In genomic region chr11:118226294-118226693, GRCh38 we compare ENCODE assay signal across 14 cellular contexts. TPM values are rescaled to one million over a fixed set of nuclear protein-coding genes. Genes with fewer than 3 reads are reported as not detected.
DNase-seq lines count a peak whose midpoint lies in the region; ATAC-seq and TF ChIP-seq lines count a peak whose summit lies in the region.
"Had no signal": no experiment of that assay in that cellular context is flagged by ENCODE, and none has a peak within 500 bp of the region (broad histone marks: within the 10 kb centered on the region; RNA-seq: fewer than 3 reads in every experiment).

No MANE protein-coding gene starts in this region.

- H3K27me3 ChIP-seq in CD4-positive, alpha-beta T cell (ENCODE audit: control insufficient read depth, insufficient read depth, low read length): no peaks in the 10 kb centered on the region

- peaks cover 13% of the 10 kb centered on the region for H3K36me3 Mint-ChIP-seq in CD4-positive, alpha-beta T cell (ENCODE audit: low read depth)
- peaks cover 69% of the 10 kb centered on the region for H3K36me3 Mint-ChIP-seq in activated CD8-positive, alpha-beta T cell treated with anti-CD3 and anti-CD28 coated beads for 36 hours (ENCODE audit: low read depth)

- DNase-seq in CD4-positive, alpha-beta T cell: no peak
- DNase-seq in HCEC 1CT (peak; percentile 5), lung microvascular endothelial cell (ENCODE audit: low read depth in 2 of 2) (peak; percentile 66 to 78), iPS-NIHi7 (ENCODE audit: extremely low spot score) (no peak), Right ventricle myocardium inferior (ENCODE audit: missing footprints) (no peak), superior temporal gyrus (ENCODE audit: extremely low spot score) (no peak)
- DNase-seq in activated CD8-positive, alpha-beta T cell treated with anti-CD3 and anti-CD28 coated beads for 36 hours: peak; percentile 71
- DNase-seq in stimulated activated CD4-positive, alpha-beta T cell treated with anti-CD3 and anti-CD28 coated beads, Interleukin-4, amount 100 ng/mL, for 4 hours: no peak
- DNase-seq: cortex of kidney, left ventricle myocardium superior, NCI-H1417, NCI-H82 had no signal

- ATAC-seq in CD4-positive, alpha-beta T cell (ENCODE audit: poor library complexity): no peak
- ATAC-seq in activated CD8-positive, alpha-beta T cell treated with anti-CD3 and anti-CD28 coated beads for 36 hours: no peak
- no peak for ATAC-seq in Right ventricle myocardium inferior
- ATAC-seq: left ventricle myocardium superior had no signal

- no peak for TF ChIP-seq CTCF in CD4-positive, alpha-beta T cell (IDR thresholded peaks at IDR 0.05)
- no peak for TF ChIP-seq CTCF in activated CD8-positive, alpha-beta T cell treated with anti-CD3 and anti-CD28 coated beads for 36 hours (IDR thresholded peaks at IDR 0.05)

- no peak overlapping the region for H3K27ac Mint-ChIP-seq in CD4-positive, alpha-beta T cell
- H3K27ac Mint-ChIP-seq in activated CD8-positive, alpha-beta T cell treated with anti-CD3 and anti-CD28 coated beads for 36 hours: no peak overlapping the region

- H3K27ac ChIP-seq in CD4-positive, alpha-beta T cell (ENCODE audit: low read depth, low read length): peak overlapping the region; percentile 47
- H3K27ac ChIP-seq: gastrocnemius medialis had no signal

- CTCF ChIA-PET in CD4-positive, alpha-beta T cell (lab: Charles Lee): interaction anchor here (0.8 to 2.2 kb wide), 5 partner anchors 10 to 119 kb away, joined by 3 to 7 read pairs (median 3); no protein-coding TSS in a partner anchor
- CTCF ChIA-PET in activated CD8-positive, alpha-beta T cell treated with anti-CD3 and anti-CD28 coated beads for 36 hours (lab: Charles Lee): interaction anchor here (0.6 to 4.3 kb wide), 14 partner anchors 9 to 116 kb away, joined by 3 to 41 read pairs (median 6); partner anchors contain the start of gene CD3D

- H3K9me3 ChIP-seq in CD4-positive, alpha-beta T cell (ENCODE audit: control insufficient read depth, low read length): no peaks in the 10 kb centered on the region
- H3K9me3 ChIP-seq: gastrocnemius medialis had no signal

- H3K9me3 Mint-ChIP-seq in CD4-positive, alpha-beta T cell: no peaks in the 10 kb centered on the region
- peaks cover 11% of the 10 kb centered on the region for H3K9me3 Mint-ChIP-seq in activated CD8-positive, alpha-beta T cell treated with anti-CD3 and anti-CD28 coated beads for 36 hours

- intact Hi-C loops in CD4-positive, alpha-beta T cell (cut with DNase I, micrococcal nuclease): loop anchor here in 1 of 2 experiments (2.0 kb wide), 1 partner anchor 21 kb away; no protein-coding TSS in a partner anchor
- intact Hi-C loops in activated CD8-positive, alpha-beta T cell treated with anti-CD3 and anti-CD28 coated beads for 36 hours (cut with micrococcal nuclease): loop anchor here (2.0 kb wide), 1 partner anchor 15 kb away; no protein-coding TSS in a partner anchor
- intact Hi-C loops in Right ventricle myocardium inferior (cut with DNase I): no loop called here

- POLR2A ChIA-PET in CD4-positive, alpha-beta T cell (lab: Charles Lee): interaction anchor here (0.8 to 4.2 kb wide), 13 partner anchors 10 to 114 kb away, joined by 3 to 78 read pairs (median 8); partner anchors contain the start of genes CD3E and MPZL3
- POLR2A ChIA-PET in activated CD8-positive, alpha-beta T cell treated with anti-CD3 and anti-CD28 coated beads for 36 hours (lab: Charles Lee): interaction anchor here (0.7 to 19.8 kb wide), 14 partner anchors 8 to 80 kb away, joined by 3 to 364 read pairs (median 10); partner anchors contain the start of genes CD3E and MPZL3

- H3K4me3 Mint-ChIP-seq in CD4-positive, alpha-beta T cell: peak overlapping the region; percentile 73
- peak overlapping the region; percentile 52 for H3K4me3 Mint-ChIP-seq in activated CD8-positive, alpha-beta T cell treated with anti-CD3 and anti-CD28 coated beads for 36 hours

- no peaks in the 10 kb centered on the region for H3K27me3 Mint-ChIP-seq in CD4-positive, alpha-beta T cell
- H3K27me3 Mint-ChIP-seq in activated CD8-positive, alpha-beta T cell treated with anti-CD3 and anti-CD28 coated beads for 36 hours: no peaks in the 10 kb centered on the region

- peaks cover 43% of the 10 kb centered on the region for H3K4me1 Mint-ChIP-seq in CD4-positive, alpha-beta T cell (ENCODE audit: low read depth)
- peaks cover 50% of the 10 kb centered on the region for H3K4me1 Mint-ChIP-seq in activated CD8-positive, alpha-beta T cell treated with anti-CD3 and anti-CD28 coated beads for 36 hours (ENCODE audit: low read depth)

RNA-seq across cellular contexts. Expression of gene JAML, which starts 1.5 kb away (rescaled TPM):
- total RNA-seq in CD4-positive, alpha-beta T cell: 10 to 100 TPM; 26.7 to 30.3 TPM
- total RNA-seq in activated CD8-positive, alpha-beta T cell treated with anti-CD3 and anti-CD28 coated beads for 36 hours: 100 to 1,000 TPM; 236 to 251 TPM
- total RNA-seq in lung microvascular endothelial cell (under 0.01 TPM in 1 of 2 replicates, not detected in the other), Right ventricle myocardium inferior (3.3 TPM)

RNA-seq across cellular contexts. Expression of gene MPZL3, which starts 25.9 kb away (rescaled TPM):
- 10 to 100 TPM; 29.0 to 30.2 TPM for total RNA-seq in CD4-positive, alpha-beta T cell
- total RNA-seq in activated CD8-positive, alpha-beta T cell treated with anti-CD3 and anti-CD28 coated beads for 36 hours: 10 to 100 TPM; 51.1 to 51.7 TPM
- 1.4 and 5.2 TPM in 2 replicates for total RNA-seq in lung microvascular endothelial cell
- 2.2 TPM for total RNA-seq in Right ventricle myocardium inferior

RNA-seq across cellular contexts. Expression of gene MPZL2, which starts 37.8 kb away (rescaled TPM):
- total RNA-seq in CD4-positive, alpha-beta T cell: 1 to 10 TPM in 1 of 2 experiments, under 1 TPM in 1; 0.95 to 1.8 TPM
- 10 to 100 TPM; 26.2 to 31.0 TPM for total RNA-seq in activated CD8-positive, alpha-beta T cell treated with anti-CD3 and anti-CD28 coated beads for 36 hours
- total RNA-seq in lung microvascular endothelial cell (4.4 and 14.2 TPM in 2 replicates), Right ventricle myocardium inferior (11.4 TPM)

RNA-seq across cellular contexts. Expression of gene SCN2B, which starts 49.9 kb away (rescaled TPM):
- total RNA-seq in CD4-positive, alpha-beta T cell: not detected
- total RNA-seq in activated CD8-positive, alpha-beta T cell treated with anti-CD3 and anti-CD28 coated beads for 36 hours: not detected
- total RNA-seq in lung microvascular endothelial cell (not detected in 2 replicates), Right ventricle myocardium inferior (18.3 TPM)
- total RNA-seq: pulmonary artery endothelial cell had no signal

Comparison
In these comparisons a context has a peak if more than half of its experiments do, and no peak if none do; other contexts are left out.
1. DNase-seq: peak in HCEC 1CT (single experiment), activated CD8-positive, alpha-beta T cell treated with anti-CD3 and anti-CD28 coated beads for 36 hours (single experiment) and lung microvascular endothelial cell (2 of 2); none in CD4-positive, alpha-beta T cell (0 of 10), iPS-NIHi7 (single experiment), Right ventricle myocardium inferior (single experiment), superior temporal gyrus (single experiment) and stimulated activated CD4-positive, alpha-beta T cell treated with anti-CD3 and anti-CD28 coated beads, Interleukin-4, amount 100 ng/mL, for 4 hours (0 of 2).
2. RNA of gene JAML, which starts 1.5 kb away (total RNA-seq): 236 to 251 TPM in activated CD8-positive, alpha-beta T cell treated with anti-CD3 and anti-CD28 coated beads for 36 hours; 26.7 to 30.3 TPM in CD4-positive, alpha-beta T cell, 3.3 TPM in Right ventricle myocardium inferior (single experiment) and under 0.01 TPM in lung microvascular endothelial cell; every median in the first group is over 4 times any median in the second.